In the genomic region with DNA sequence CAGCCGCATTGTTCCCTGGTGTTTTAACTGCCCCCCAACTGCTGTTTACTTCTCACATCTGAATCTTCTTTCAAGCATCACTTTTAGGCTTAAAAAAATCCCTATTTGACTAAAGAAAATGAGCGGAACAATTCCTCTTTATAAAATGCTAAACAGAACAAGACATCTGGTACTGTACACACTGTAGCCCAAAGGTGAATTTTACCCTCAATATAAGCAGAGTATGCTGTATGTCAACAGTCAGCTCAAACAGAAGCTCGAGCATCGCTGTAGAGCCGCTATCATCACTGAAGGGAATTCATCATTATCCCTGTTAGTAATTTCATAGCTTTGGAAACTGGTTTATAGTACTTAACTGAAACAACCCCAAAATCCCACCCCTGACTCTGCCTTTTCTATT, we compare ENCODE assay signal across 11 cellular contexts.
DNase-seq lines count a peak whose midpoint lies in the region; ATAC-seq and TF ChIP-seq lines count a peak whose summit lies in the region.
"Had no signal": no experiment of that assay in that cellular context is flagged by ENCODE, and none has a peak within 500 bp of the region (broad histone marks: within the 10 kb centered on the region; RNA-seq: fewer than 3 reads in every experiment).

No MANE protein-coding gene starts in this region.

- H3K4me1 ChIP-seq in trophoblast cell (ENCODE audit: control insufficient read depth in 1 of 2, insufficient read depth in 2 of 2, low read length in 2 of 2) = peaks cover 7 to 18% of the 10 kb centered on the region in 2 experiments

- no peak overlapping the region for H2AK5ac ChIP-seq in trophoblast cell (ENCODE audit: low read length)

- peaks cover 16% of the 10 kb centered on the region for H3K79me1 ChIP-seq in trophoblast cell (ENCODE audit: low read length)

- intact Hi-C loops in dendritic cell treated with granulocyte-macrophage colony-stimulating factor and Interleukin-4, amounts not matched to agents 40 ng/mL and 50 ng/mL, for 4 days (cut with micrococcal nuclease) = loop anchor here (10.0 kb wide), 1 partner anchor 69 kb away; no protein-coding TSS in a partner anchor
- intact Hi-C loops in Calu3 (cut with micrococcal nuclease; ENCODE audit: unreplicated experiment) = loop anchor here (2.0 kb wide), 1 partner anchor 15 kb away; no protein-coding TSS in a partner anchor

- no peak overlapping the region for H2BK12ac ChIP-seq in trophoblast cell (ENCODE audit: low read length)

- no peaks in the 10 kb centered on the region for H3K36me3 Mint-ChIP-seq in dendritic cell treated with granulocyte-macrophage colony-stimulating factor and Interleukin-4, amounts not matched to agents 40 ng/mL and 50 ng/mL, for 4 days (ENCODE audit: low read depth)
- peaks cover 4% of the 10 kb centered on the region for H3K36me3 Mint-ChIP-seq in Calu3 (ENCODE audit: insufficient read depth, unreplicated experiment)

- DNase-seq in DMS53 treated with DMSO at 0.1 percent for 48 hours (lab: John Stamatoyannopoulos, UW; ENCODE audit: unreplicated experiment) = peak; percentile 22
- DNase-seq in NCI-H345 (lab: John Stamatoyannopoulos, UW) = peak; percentile 24
- no peak for DNase-seq in trophoblast cell
- DNase-seq in NCI-H82 treated with DMSO at 0.1 percent for 48 hours (lab: John Stamatoyannopoulos, UW; ENCODE audit: unreplicated experiment) = no peak
- no peak for DNase-seq in Calu3
- DNase-seq: NCI-H1417 treated with DMSO at 0.1 percent for 48 hours; NK-92 treated with Interleukin-12 subunit alpha and Interleukin-12 subunit beta, amount 100 ng/mL, for 24 hours had no signal

- no peak overlapping the region for H3K4me3 Mint-ChIP-seq in dendritic cell treated with granulocyte-macrophage colony-stimulating factor and Interleukin-4, amounts not matched to agents 40 ng/mL and 50 ng/mL, for 4 days
- H3K4me3 Mint-ChIP-seq in Calu3 (ENCODE audit: low read depth, unreplicated experiment) = no peak overlapping the region
- H3K4me3 Mint-ChIP-seq: activated CD8-positive, alpha-beta memory T cell treated with anti-CD3 and anti-CD28 coated beads, Interleukin-2, amount 10 ng/mL, durations not matched to agents 7 days and 5 days had no signal

- H3K9me3 Mint-ChIP-seq in dendritic cell treated with granulocyte-macrophage colony-stimulating factor and Interleukin-4, amounts not matched to agents 40 ng/mL and 50 ng/mL, for 4 days = no peaks in the 10 kb centered on the region
- H3K9me3 Mint-ChIP-seq in Calu3 (ENCODE audit: low read depth, unreplicated experiment) = no peaks in the 10 kb centered on the region

- H3K27me3 Mint-ChIP-seq in dendritic cell treated with granulocyte-macrophage colony-stimulating factor and Interleukin-4, amounts not matched to agents 40 ng/mL and 50 ng/mL, for 4 days = no peaks in the 10 kb centered on the region
- H3K27me3 Mint-ChIP-seq in Calu3 (ENCODE audit: unreplicated experiment) = no peaks in the 10 kb centered on the region
- H3K27me3 Mint-ChIP-seq: activated CD8-positive, alpha-beta memory T cell treated with anti-CD3 and anti-CD28 coated beads, Interleukin-2, amount 10 ng/mL, durations not matched to agents 7 days and 5 days had no signal

- CTCF ChIA-PET in Calu3 (lab: Charles Lee) = interaction anchor here (0.9 to 1.5 kb wide), 2 partner anchors 63 to 315 kb away, joined by 3 to 7 read pairs; no protein-coding TSS in a partner anchor

- no peak overlapping the region for H3K18ac ChIP-seq in trophoblast cell (ENCODE audit: low read length)

- H3K27ac ChIP-seq in trophoblast cell (ENCODE audit: low read depth, low read length) = peak overlapping the region; percentile 84

- no peak overlapping the region for H4K91ac ChIP-seq in trophoblast cell (ENCODE audit: low read depth, low read length)

- H3K4me3 ChIP-seq in trophoblast cell (ENCODE audit: low read depth, low read length) = no peak overlapping the region

- no CpG with 5 or more reads among the region's 5 CpGs for WGBS in trophoblast cell (ENCODE audit: extremely low coverage, insufficient coverage, insufficient read length)

- H3K23ac ChIP-seq in trophoblast cell (ENCODE audit: low read length) = no peak overlapping the region

- H3K14ac ChIP-seq in trophoblast cell (ENCODE audit: low read length) = no peak overlapping the region

- TF ChIP-seq CTCF in Calu3 (IDR thresholded peaks at IDR 0.05; ENCODE audit: unreplicated experiment) = no peak

- H3K4ac ChIP-seq in trophoblast cell (ENCODE audit: low read depth, low read length) = no peak overlapping the region

- peak overlapping the region; percentile 58 for H3K27ac Mint-ChIP-seq in dendritic cell treated with granulocyte-macrophage colony-stimulating factor and Interleukin-4, amounts not matched to agents 40 ng/mL and 50 ng/mL, for 4 days
- H3K27ac Mint-ChIP-seq in Calu3 (ENCODE audit: unreplicated experiment) = no peak overlapping the region

- H4K12ac ChIP-seq in trophoblast cell (ENCODE audit: low read depth, low read length) = no peak overlapping the region

- H3K79me2 ChIP-seq in trophoblast cell (ENCODE audit: control insufficient read depth, insufficient read depth, low read length, poor library complexity) = no peaks in the 10 kb centered on the region

- BruUV-seq in Calu3 (replicated peaks; lab: Mats Ljungman, UMichigan) = no TSS peak

- H3K9ac ChIP-seq in trophoblast cell (ENCODE audit: low read length) = no peak overlapping the region

- H3K27me3 ChIP-seq in trophoblast cell (ENCODE audit: insufficient read depth, low read length) = no peaks in the 10 kb centered on the region

- no peaks in the 10 kb centered on the region for H3K9me3 ChIP-seq in trophoblast cell (ENCODE audit: insufficient read depth, low read depth, low read length)

- H2BK120ac ChIP-seq in trophoblast cell (ENCODE audit: insufficient read depth, low read length, poor library complexity) = peak overlapping the region; percentile 12

- ATAC-seq in GM21717 (IDR thresholded peaks at IDR 0.05; ENCODE audit: unreplicated experiment) (no peak), GM21447 (IDR thresholded peaks at IDR 0.05; ENCODE audit: unreplicated experiment) (no peak)

- H3K4me2 ChIP-seq in trophoblast cell (ENCODE audit: low read length) = peak overlapping the region; percentile 10

- peak overlapping the region; percentile 4 for H2BK5ac ChIP-seq in trophoblast cell (ENCODE audit: low read depth, low read length, poor library complexity)

- H2AFZ ChIP-seq in trophoblast cell (ENCODE audit: insufficient read depth, low read length, poor library complexity) = no peak overlapping the region

- peaks cover 68% of the 10 kb centered on the region for H3K4me1 Mint-ChIP-seq in dendritic cell treated with granulocyte-macrophage colony-stimulating factor and Interleukin-4, amounts not matched to agents 40 ng/mL and 50 ng/mL, for 4 days (ENCODE audit: low read depth)
- peaks cover 29% of the 10 kb centered on the region for H3K4me1 Mint-ChIP-seq in Calu3 (ENCODE audit: low read depth, unreplicated experiment)

- no peaks in the 10 kb centered on the region for H3K36me3 ChIP-seq in trophoblast cell (ENCODE audit: control insufficient read depth in 1 of 2, insufficient read depth in 2 of 2, low read length in 2 of 2)

- H4K8ac ChIP-seq in trophoblast cell (ENCODE audit: low read depth, low read length) = no peak overlapping the region

Comparison
In these comparisons a context has a peak if more than half of its experiments do, and no peak if none do; other contexts are left out.
1. DNase-seq: peak in DMS53 treated with DMSO at 0.1 percent for 48 hours (single experiment) and NCI-H345 (single experiment); none in trophoblast cell (0 of 2), NCI-H82 treated with DMSO at 0.1 percent for 48 hours (single experiment) and Calu3 (single experiment).